ENCODE assay signal across 1 cellular context in the genomic region with DNA sequence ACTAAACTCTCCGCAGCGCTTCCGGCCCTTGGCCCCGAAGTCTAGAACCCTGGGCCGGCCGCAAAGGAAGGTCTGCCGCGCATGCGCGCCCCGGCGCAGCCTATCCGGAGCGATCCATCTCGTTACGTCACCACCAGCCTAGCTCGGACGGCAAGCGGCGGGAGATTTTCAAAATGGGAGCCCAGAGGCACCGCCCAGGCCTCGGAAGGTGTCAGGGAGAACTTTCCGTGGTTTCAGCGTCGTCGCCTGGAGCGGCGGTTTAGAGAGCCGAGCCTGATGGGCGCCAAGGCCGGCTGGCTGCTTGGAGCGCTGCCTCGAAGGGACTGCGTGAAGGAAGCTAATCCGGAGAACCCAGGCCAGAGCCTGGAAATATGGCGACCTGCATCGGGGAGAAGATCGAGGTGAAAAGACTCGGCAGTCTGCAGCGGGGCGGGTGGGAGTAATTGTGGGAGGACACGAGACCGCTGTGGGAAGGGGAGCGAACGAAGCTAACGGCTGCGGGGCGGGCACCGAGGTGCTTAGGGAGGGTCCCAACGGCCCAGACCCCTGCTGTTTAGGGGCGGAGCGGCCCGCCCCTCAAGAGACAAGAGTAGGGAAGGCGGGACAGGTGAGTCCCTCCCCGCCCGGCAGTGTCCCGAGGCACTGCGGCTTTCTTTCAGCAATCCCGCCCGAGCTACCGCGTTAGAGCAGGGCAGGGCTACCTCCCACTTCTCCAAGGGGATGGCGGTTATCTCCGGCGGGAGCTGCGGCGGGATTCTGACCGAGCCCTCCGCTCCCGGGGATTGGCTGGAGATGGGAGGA.
A peak's percentile ranks its signal among the peaks of the same experiment; 100 is the strongest.
TF ChIP-seq lines count a peak whose summit lies in the region.

A gene (plus strand): TSS at position 130 of the 801 bp plus-strand sequence. CDS start 242 bp downstream, at position 372.

TF ChIP-seq in HepG2, 621 proteins besides CTCF, POLR2A, EP300 and RAD21 (continued from another document and continues in another):
- TF ChIP-seq, protein P1, sequence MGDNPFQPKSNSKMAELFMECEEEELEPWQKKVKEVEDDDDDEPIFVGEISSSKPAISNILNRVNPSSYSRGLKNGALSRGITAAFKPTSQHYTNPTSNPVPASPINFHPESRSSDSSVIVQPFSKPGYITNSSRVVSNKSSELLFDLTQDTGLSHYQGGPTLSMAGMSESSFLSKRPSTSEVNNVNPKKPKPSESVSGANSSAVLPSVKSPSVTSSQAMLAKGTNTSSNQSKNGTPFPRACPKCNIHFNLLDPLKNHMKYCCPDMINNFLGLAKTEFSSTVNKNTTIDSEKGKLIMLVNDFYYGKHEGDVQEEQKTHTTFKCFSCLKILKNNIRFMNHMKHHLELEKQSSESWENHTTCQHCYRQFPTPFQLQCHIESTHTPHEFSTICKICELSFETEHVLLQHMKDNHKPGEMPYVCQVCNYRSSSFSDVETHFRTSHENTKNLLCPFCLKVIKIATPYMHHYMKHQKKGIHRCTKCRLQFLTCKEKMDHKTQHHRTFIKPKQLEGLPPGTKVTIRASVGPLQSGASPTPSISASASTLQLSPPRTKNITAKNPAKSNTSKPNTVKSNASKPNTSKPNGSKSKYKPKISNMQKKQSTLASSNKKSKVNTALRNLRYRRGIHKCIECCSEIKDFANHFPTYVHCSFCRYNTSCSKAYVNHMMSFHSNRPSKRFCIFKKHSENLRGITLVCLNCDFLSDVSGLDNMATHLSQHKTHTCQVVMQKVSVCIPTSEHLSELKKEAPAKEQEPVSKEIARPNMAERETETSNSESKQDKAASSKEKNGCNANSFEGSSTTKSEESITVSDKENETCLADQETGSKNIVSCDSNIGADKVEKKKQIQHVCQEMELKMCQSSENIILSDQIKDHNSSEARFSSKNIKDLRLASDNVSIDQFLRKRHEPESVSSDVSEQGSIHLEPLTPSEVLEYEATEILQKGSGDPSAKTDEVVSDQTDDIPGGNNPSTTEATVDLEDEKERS (CRISPR knock-in tag; IDR thresholded peaks at IDR 0.05): no peak
- TF ChIP-seq ZMYM4 (CRISPR knock-in tag; IDR thresholded peaks at IDR 0.05): peak; percentile 92
- no peak for TF ChIP-seq ZMAT3 (CRISPR knock-in tag; conservative IDR thresholded peaks at IDR 0.05)
- peak; percentile 48; the same call in 1 of the 2 replicates for TF ChIP-seq ZNF430 (CRISPR knock-in tag; IDR thresholded peaks at IDR 0.05)
- peak; percentile 30; the same call in 1 of the 2 replicates for TF ChIP-seq ELF3 (CRISPR knock-in tag; IDR thresholded peaks at IDR 0.05)
- peak; percentile 37; the same call in 1 of the 2 replicates for TF ChIP-seq ZBTB7B (CRISPR knock-in tag; IDR thresholded peaks at IDR 0.05)
- TF ChIP-seq, protein P2, sequence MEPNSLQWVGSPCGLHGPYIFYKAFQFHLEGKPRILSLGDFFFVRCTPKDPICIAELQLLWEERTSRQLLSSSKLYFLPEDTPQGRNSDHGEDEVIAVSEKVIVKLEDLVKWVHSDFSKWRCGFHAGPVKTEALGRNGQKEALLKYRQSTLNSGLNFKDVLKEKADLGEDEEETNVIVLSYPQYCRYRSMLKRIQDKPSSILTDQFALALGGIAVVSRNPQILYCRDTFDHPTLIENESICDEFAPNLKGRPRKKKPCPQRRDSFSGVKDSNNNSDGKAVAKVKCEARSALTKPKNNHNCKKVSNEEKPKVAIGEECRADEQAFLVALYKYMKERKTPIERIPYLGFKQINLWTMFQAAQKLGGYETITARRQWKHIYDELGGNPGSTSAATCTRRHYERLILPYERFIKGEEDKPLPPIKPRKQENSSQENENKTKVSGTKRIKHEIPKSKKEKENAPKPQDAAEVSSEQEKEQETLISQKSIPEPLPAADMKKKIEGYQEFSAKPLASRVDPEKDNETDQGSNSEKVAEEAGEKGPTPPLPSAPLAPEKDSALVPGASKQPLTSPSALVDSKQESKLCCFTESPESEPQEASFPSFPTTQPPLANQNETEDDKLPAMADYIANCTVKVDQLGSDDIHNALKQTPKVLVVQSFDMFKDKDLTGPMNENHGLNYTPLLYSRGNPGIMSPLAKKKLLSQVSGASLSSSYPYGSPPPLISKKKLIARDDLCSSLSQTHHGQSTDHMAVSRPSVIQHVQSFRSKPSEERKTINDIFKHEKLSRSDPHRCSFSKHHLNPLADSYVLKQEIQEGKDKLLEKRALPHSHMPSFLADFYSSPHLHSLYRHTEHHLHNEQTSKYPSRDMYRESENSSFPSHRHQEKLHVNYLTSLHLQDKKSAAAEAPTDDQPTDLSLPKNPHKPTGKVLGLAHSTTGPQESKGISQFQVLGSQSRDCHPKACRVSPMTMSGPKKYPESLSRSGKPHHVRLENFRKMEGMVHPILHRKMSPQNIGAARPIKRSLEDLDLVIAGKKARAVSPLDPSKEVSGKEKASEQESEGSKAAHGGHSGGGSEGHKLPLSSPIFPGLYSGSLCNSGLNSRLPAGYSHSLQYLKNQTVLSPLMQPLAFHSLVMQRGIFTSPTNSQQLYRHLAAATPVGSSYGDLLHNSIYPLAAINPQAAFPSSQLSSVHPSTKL (CRISPR knock-in tag; IDR thresholded peaks at IDR 0.05): 0 out of 2 replicates have a peak, but pooled peaks have one; percentile 17
- no peak for TF ChIP-seq ZNF484 (CRISPR knock-in tag; IDR thresholded peaks at IDR 0.05; ENCODE audit: borderline replicate concordance, low read depth)
- TF ChIP-seq, protein P3, sequence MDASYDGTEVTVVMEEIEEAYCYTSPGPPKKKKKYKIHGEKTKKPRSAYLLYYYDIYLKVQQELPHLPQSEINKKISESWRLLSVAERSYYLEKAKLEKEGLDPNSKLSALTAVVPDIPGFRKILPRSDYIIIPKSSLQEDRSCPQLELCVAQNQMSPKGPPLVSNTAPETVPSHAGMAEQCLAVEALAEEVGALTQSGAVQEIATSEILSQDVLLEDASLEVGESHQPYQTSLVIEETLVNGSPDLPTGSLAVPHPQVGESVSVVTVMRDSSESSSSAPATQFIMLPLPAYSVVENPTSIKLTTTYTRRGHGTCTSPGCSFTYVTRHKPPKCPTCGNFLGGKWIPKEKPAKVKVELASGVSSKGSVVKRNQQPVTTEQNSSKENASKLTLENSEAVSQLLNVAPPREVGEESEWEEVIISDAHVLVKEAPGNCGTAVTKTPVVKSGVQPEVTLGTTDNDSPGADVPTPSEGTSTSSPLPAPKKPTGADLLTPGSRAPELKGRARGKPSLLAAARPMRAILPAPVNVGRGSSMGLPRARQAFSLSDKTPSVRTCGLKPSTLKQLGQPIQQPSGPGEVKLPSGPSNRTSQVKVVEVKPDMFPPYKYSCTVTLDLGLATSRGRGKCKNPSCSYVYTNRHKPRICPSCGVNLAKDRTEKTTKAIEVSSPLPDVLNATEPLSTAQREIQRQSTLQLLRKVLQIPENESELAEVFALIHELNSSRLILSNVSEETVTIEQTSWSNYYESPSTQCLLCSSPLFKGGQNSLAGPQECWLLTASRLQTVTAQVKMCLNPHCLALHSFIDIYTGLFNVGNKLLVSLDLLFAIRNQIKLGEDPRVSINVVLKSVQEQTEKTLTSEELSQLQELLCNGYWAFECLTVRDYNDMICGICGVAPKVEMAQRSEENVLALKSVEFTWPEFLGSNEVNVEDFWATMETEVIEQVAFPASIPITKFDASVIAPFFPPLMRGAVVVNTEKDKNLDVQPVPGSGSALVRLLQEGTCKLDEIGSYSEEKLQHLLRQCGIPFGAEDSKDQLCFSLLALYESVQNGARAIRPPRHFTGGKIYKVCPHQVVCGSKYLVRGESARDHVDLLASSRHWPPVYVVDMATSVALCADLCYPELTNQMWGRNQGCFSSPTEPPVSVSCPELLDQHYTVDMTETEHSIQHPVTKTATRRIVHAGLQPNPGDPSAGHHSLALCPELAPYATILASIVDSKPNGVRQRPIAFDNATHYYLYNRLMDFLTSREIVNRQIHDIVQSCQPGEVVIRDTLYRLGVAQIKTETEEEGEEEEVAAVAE (CRISPR knock-in tag; IDR thresholded peaks at IDR 0.05; ENCODE audit: borderline replicate concordance): no peak
- TF ChIP-seq ISX (CRISPR knock-in tag; conservative IDR thresholded peaks at IDR 0.05): 0 out of 2 replicates have a peak, but pooled peaks have one; percentile 46
- TF ChIP-seq FOXA1 (IDR thresholded peaks at IDR 0.05): no peak
- no peak for TF ChIP-seq FOXA1 (CRISPR knock-in tag; IDR thresholded peaks at IDR 0.05)
- TF ChIP-seq ZSCAN25 (CRISPR knock-in tag; IDR thresholded peaks at IDR 0.05): no peak
- TF ChIP-seq, protein P4, sequence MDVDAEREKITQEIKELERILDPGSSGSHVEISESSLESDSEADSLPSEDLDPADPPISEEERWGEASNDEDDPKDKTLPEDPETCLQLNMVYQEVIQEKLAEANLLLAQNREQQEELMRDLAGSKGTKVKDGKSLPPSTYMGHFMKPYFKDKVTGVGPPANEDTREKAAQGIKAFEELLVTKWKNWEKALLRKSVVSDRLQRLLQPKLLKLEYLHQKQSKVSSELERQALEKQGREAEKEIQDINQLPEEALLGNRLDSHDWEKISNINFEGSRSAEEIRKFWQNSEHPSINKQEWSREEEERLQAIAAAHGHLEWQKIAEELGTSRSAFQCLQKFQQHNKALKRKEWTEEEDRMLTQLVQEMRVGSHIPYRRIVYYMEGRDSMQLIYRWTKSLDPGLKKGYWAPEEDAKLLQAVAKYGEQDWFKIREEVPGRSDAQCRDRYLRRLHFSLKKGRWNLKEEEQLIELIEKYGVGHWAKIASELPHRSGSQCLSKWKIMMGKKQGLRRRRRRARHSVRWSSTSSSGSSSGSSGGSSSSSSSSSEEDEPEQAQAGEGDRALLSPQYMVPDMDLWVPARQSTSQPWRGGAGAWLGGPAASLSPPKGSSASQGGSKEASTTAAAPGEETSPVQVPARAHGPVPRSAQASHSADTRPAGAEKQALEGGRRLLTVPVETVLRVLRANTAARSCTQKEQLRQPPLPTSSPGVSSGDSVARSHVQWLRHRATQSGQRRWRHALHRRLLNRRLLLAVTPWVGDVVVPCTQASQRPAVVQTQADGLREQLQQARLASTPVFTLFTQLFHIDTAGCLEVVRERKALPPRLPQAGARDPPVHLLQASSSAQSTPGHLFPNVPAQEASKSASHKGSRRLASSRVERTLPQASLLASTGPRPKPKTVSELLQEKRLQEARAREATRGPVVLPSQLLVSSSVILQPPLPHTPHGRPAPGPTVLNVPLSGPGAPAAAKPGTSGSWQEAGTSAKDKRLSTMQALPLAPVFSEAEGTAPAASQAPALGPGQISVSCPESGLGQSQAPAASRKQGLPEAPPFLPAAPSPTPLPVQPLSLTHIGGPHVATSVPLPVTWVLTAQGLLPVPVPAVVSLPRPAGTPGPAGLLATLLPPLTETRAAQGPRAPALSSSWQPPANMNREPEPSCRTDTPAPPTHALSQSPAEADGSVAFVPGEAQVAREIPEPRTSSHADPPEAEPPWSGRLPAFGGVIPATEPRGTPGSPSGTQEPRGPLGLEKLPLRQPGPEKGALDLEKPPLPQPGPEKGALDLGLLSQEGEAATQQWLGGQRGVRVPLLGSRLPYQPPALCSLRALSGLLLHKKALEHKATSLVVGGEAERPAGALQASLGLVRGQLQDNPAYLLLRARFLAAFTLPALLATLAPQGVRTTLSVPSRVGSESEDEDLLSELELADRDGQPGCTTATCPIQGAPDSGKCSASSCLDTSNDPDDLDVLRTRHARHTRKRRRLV (CRISPR knock-in tag; IDR thresholded peaks at IDR 0.05): peak; percentile 39; the same call in 1 of the 2 replicates
- TF ChIP-seq ZNF790 (CRISPR knock-in tag; IDR thresholded peaks at IDR 0.05; ENCODE audit: borderline replicate concordance): no peak
- no peak for TF ChIP-seq AKAP8 (CRISPR knock-in tag; IDR thresholded peaks at IDR 0.05)
- TF ChIP-seq, protein P5, sequence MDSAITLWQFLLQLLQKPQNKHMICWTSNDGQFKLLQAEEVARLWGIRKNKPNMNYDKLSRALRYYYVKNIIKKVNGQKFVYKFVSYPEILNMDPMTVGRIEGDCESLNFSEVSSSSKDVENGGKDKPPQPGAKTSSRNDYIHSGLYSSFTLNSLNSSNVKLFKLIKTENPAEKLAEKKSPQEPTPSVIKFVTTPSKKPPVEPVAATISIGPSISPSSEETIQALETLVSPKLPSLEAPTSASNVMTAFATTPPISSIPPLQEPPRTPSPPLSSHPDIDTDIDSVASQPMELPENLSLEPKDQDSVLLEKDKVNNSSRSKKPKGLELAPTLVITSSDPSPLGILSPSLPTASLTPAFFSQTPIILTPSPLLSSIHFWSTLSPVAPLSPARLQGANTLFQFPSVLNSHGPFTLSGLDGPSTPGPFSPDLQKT (CRISPR knock-in tag; IDR thresholded peaks at IDR 0.05; ENCODE audit: borderline replicate concordance): no peak
- TF ChIP-seq GATAD1 (CRISPR knock-in tag; IDR thresholded peaks at IDR 0.05): peak; percentile 88
- TF ChIP-seq, protein P6, sequence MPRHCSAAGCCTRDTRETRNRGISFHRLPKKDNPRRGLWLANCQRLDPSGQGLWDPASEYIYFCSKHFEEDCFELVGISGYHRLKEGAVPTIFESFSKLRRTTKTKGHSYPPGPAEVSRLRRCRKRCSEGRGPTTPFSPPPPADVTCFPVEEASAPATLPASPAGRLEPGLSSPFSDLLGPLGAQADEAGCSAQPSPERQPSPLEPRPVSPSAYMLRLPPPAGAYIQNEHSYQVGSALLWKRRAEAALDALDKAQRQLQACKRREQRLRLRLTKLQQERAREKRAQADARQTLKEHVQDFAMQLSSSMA (CRISPR knock-in tag; IDR thresholded peaks at IDR 0.05): no peak
- TF ChIP-seq ZNF781 (CRISPR knock-in tag; IDR thresholded peaks at IDR 0.05; ENCODE audit: borderline replicate concordance, not compliant biosample characterization): peak; percentile 51
